Comparison of ENCODE assay signal across 8 cellular contexts in genomic region chr22:29387921-29388758, GRCh38. TPM values are rescaled to one million over a fixed set of nuclear protein-coding genes. Genes with fewer than 3 reads are reported as not detected.
A peak's percentile ranks its signal among the peaks of the same experiment; 100 is the strongest.
DNase-seq lines count a peak whose midpoint lies in the region; ATAC-seq and TF ChIP-seq lines count a peak whose summit lies in the region.

Gene AP1B1 (minus strand): TSS chr22:29388570. CDS start chr22:29367243, 21,327 bp downstream.

- no peaks in the 10 kb centered on the region for H3K9me3 ChIP-seq in KOPT-K1 (ENCODE audit: insufficient read depth, low read length, poor library complexity, severe bottlenecking)
- no peaks in the 10 kb centered on the region for H3K9me3 ChIP-seq in Peyer's patch
- H3K9me3 ChIP-seq in muscle layer of colon (ENCODE audit: low read length), result no peaks in the 10 kb centered on the region

- TF ChIP-seq POLR2A in Peyer's patch (IDR thresholded peaks at IDR 0.05), result peak; percentile 84 to 88

- H3K27ac ChIP-seq in KOPT-K1 (ENCODE audit: low read depth, low read length, poor library complexity, severe bottlenecking), result peak within 1 kb of the TSS; percentile 69
- peak within 1 kb of the TSS; percentile 76 to 95 (median 88) for H3K27ac ChIP-seq in Peyer's patch
- peak within 1 kb of the TSS; percentile 88 for H3K27ac ChIP-seq in muscle layer of colon (ENCODE audit: low read depth, low read length)

- peaks cover 0 to 52% (median 25%) of the 10 kb centered on the region in 4 donors for H3K4me1 ChIP-seq in Peyer's patch
- peaks cover 18% of the 10 kb centered on the region for H3K4me1 ChIP-seq in muscle layer of colon (ENCODE audit: insufficient read depth, low read length)

- peak in 1 of 6 experiments; percentile 14 for TF ChIP-seq CTCF in Peyer's patch (IDR thresholded peaks at IDR 0.05)

- no peak within 1 kb of the TSS for H3K9ac ChIP-seq in muscle layer of colon (ENCODE audit: low read length)

- ATAC-seq in GM21737 (IDR thresholded peaks at IDR 0.05; ENCODE audit: unreplicated experiment), result peak; percentile 74
- ATAC-seq in esophagus mucosa, result peak; percentile 96

- H3K27me3 ChIP-seq in Peyer's patch (no peaks in the 10 kb centered on the region), muscle layer of colon (ENCODE audit: control insufficient read depth in 1 of 2, insufficient read depth in 2 of 2, low read length in 2 of 2) (no peaks in the 10 kb centered on the region)

- peak; percentile 93 for DNase-seq in DMS53 (lab: John Stamatoyannopoulos, UW)
- DNase-seq in Peyer's patch, result peak; percentile 94 to 98 (median 97)
- peak; percentile 98 for DNase-seq in activated T-cell treated with anti-CD3 and anti-CD28 coated beads, Interleukin-2, amount 50 U/mL, for 48 hours
- peak; percentile 93 for DNase-seq in stimulated activated CD8-positive, alpha-beta memory T cell treated with anti-CD3 and anti-CD28 coated beads, Interleukin-7, amount 100 ng/mL, for 24 hours (ENCODE audit: low read depth)

- peaks cover 32% of the 10 kb centered on the region; the same call in 1 of the 2 replicates for H3K36me3 ChIP-seq in KOPT-K1 (ENCODE audit: insufficient read depth, low read length)
- H3K36me3 ChIP-seq in Peyer's patch, result no peaks in the 10 kb centered on the region
- no peaks in the 10 kb centered on the region for H3K36me3 ChIP-seq in muscle layer of colon (ENCODE audit: insufficient read depth, low read length)

- H3K4me3 ChIP-seq in Peyer's patch (peak within 1 kb of the TSS; percentile 67 to 92 (median 80)), muscle layer of colon (ENCODE audit: low read depth in 1 of 2, low read length in 2 of 2) (peak within 1 kb of the TSS; percentile 53 to 93)

RNA-seq across cellular contexts. Expression of gene AP1B1, which starts in this region (rescaled TPM):
- total RNA-seq in Peyer's patch (100 to 1,000 TPM; 109 to 135 (median 124) TPM), esophagus mucosa (80.8 TPM)

Comparison
In these comparisons a context has a peak if more than half of its experiments do, and no peak if none do; other contexts are left out.
1. Peak in every context shown above with its lines: DNase-seq, ATAC-seq, H3K4me3 ChIP-seq and H3K27ac ChIP-seq.